ENCODE assay signal across 2 cellular contexts in genomic region chr4:120809518-120809917, GRCh38.
A peak's percentile ranks its signal among the peaks of the same experiment; 100 is the strongest.
TF ChIP-seq lines count a peak whose summit lies in the region.

No MANE protein-coding gene starts in this region.

TF ChIP-seq in GM12878, 131 proteins besides CTCF, POLR2A, EP300 and RAD21:
- TF ChIP-seq SMC3 (IDR thresholded peaks at IDR 0.05; ENCODE audit: borderline replicate concordance, low read length) = peak; percentile 28; the same call in 1 of the 2 replicates
- no peak for TF ChIP-seq TAF1 (IDR thresholded peaks at IDR 0.05; ENCODE audit: borderline replicate concordance, low read depth, low read length)
- no peak for TF ChIP-seq CHD2 (IDR thresholded peaks at IDR 0.05; ENCODE audit: borderline replicate concordance, low read depth, low read length)
- no peak for TF ChIP-seq EED (IDR thresholded peaks at IDR 0.05; ENCODE audit: low read depth)

TF ChIP-seq in HepG2, 621 proteins besides CTCF, POLR2A, EP300 and RAD21:
- TF ChIP-seq AHDC1 (CRISPR knock-in tag; IDR thresholded peaks at IDR 0.05; ENCODE audit: borderline replicate concordance) = no peak
- no peak for TF ChIP-seq TFAP4 (IDR thresholded peaks at IDR 0.05; ENCODE audit: borderline replicate concordance, low read depth)
- TF ChIP-seq ZNF589 (CRISPR knock-in tag; conservative IDR thresholded peaks at IDR 0.05) = no peak
- TF ChIP-seq KDM5B (CRISPR knock-in tag; IDR thresholded peaks at IDR 0.05; ENCODE audit: borderline replicate concordance) = no peak
- no peak for TF ChIP-seq LCORL (IDR thresholded peaks at IDR 0.05)
- no peak for TF ChIP-seq LCORL (CRISPR knock-in tag; IDR thresholded peaks at IDR 0.05)
- no peak for TF ChIP-seq KDM3A (CRISPR knock-in tag; IDR thresholded peaks at IDR 0.05; ENCODE audit: low read depth)
- TF ChIP-seq ZNF839 (CRISPR knock-in tag; IDR thresholded peaks at IDR 0.05; ENCODE audit: borderline replicate concordance) = no peak
- TF ChIP-seq ERF (CRISPR knock-in tag; IDR thresholded peaks at IDR 0.05) = no peak
- TF ChIP-seq MTERF4 (CRISPR knock-in tag; IDR thresholded peaks at IDR 0.05) = no peak
- TF ChIP-seq MZF1 (CRISPR knock-in tag; IDR thresholded peaks at IDR 0.05; ENCODE audit: borderline replicate concordance) = no peak
- TF ChIP-seq HNRNPL (IDR thresholded peaks at IDR 0.05; ENCODE audit: low read depth, low read length) = no peak
- TF ChIP-seq FOSL1 (CRISPR knock-in tag; IDR thresholded peaks at IDR 0.05; ENCODE audit: borderline replicate concordance) = no peak
- TF ChIP-seq ZNF746 (CRISPR knock-in tag; IDR thresholded peaks at IDR 0.05) = no peak
